ENCODE assay signal across 8 cellular contexts in genomic region chr16:16158082-16158658, GRCh38.
"Had no signal": no experiment of that assay in that cellular context is flagged by ENCODE, and none has a peak within 500 bp of the region (broad histone marks: within the 10 kb centered on the region; RNA-seq: fewer than 3 reads in every experiment).

No MANE protein-coding gene starts in this region.

- H2AFZ ChIP-seq: GM23248 had no signal

- H3K9ac ChIP-seq: GM23248, KMS-11 had no signal

- DNase-seq: GOT3, H7, Karpas-422, KBM-7 had no signal

- H3K4me3 ChIP-seq: GM23248, HAP-1 had no signal

- H3K4me1 ChIP-seq: HAP-1 had no signal

- ATAC-seq: HCT116 had no signal

- H3K36me3 ChIP-seq: HAP-1 had no signal

- H3K4me2 ChIP-seq: KMS-11 had no signal

- H3K27ac ChIP-seq: GM23248, KMS-11 had no signal

- H3K9me3 ChIP-seq: HAP-1 had no signal
